ENCODE assay signal across 22 cellular contexts in genomic region chr15:70498096-70498626, GRCh38.
"Had no signal": no experiment of that assay in that cellular context is flagged by ENCODE, and none has a peak within 500 bp of the region (broad histone marks: within the 10 kb centered on the region; RNA-seq: fewer than 3 reads in every experiment).

No MANE protein-coding gene starts in this region.

- H3K27me3 Mint-ChIP-seq: memory B cell; stimulated activated memory B cell treated with anti-CD40 and anti-IgM and Interleukin-4, amounts not matched to agents 10 μg/mL and 1 μg/mL and 100 μg/mL, for 72 hours had no signal

- H3K36me3 ChIP-seq: left lung, lower lobe of right lung, right lobe of liver, tibial nerve, upper lobe of right lung, vagina had no signal

- H3K27me3 ChIP-seq: left lung, right lobe of liver, testis, tibial nerve, upper lobe of right lung, vagina had no signal

- H3K36me3 Mint-ChIP-seq: memory B cell; mesothelial cell of epicardium; natural killer cell treated with Interleukin-12 subunit alpha and Interleukin-12 subunit beta and Interleukin-15 and Interleukin-18, amount 100 ng/mL, for 72 hours; stimulated activated memory B cell treated with anti-CD40 and anti-IgM and Interleukin-4, amounts not matched to agents 10 μg/mL and 1 μg/mL and 100 μg/mL, for 72 hours had no signal

- H3K27ac ChIP-seq: dorsolateral prefrontal cortex, left lung, lower lobe of right lung, parathyroid adenoma, psoas muscle, right lobe of liver, testis, tibial nerve, upper lobe of right lung, vagina had no signal

- H3K4me1 ChIP-seq: parathyroid adenoma, testis had no signal

- H3K27ac Mint-ChIP-seq: memory B cell; mesothelial cell of epicardium; stimulated activated memory B cell treated with anti-CD40 and anti-IgM and Interleukin-4, amounts not matched to agents 10 μg/mL and 1 μg/mL and 100 μg/mL, for 72 hours; stimulated activated naive CD8-positive, alpha-beta T cell treated with anti-CD3 and anti-CD28 coated beads, Interleukin-15, amount 100 ng/mL, for 72 hours had no signal

- H3K9me3 Mint-ChIP-seq: memory B cell; mesothelial cell of epicardium; natural killer cell treated with Interleukin-12 subunit alpha and Interleukin-12 subunit beta and Interleukin-15 and Interleukin-18, amount 100 ng/mL, for 72 hours; stimulated activated memory B cell treated with anti-CD40 and anti-IgM and Interleukin-4, amounts not matched to agents 10 μg/mL and 1 μg/mL and 100 μg/mL, for 72 hours; stimulated activated naive CD8-positive, alpha-beta T cell treated with anti-CD3 and anti-CD28 coated beads, Interleukin-15, amount 100 ng/mL, for 72 hours had no signal

- H3K9me3 ChIP-seq: left lung, lower lobe of right lung, psoas muscle, right lobe of liver, testis, tibial nerve, upper lobe of right lung, vagina had no signal

- H3K4me3 ChIP-seq: dorsolateral prefrontal cortex, left lung, lower lobe of right lung, psoas muscle, right lobe of liver, testis, tibial nerve, upper lobe of right lung, vagina had no signal

- DNase-seq: cortex of kidney; dorsolateral prefrontal cortex; effector CD8-positive, alpha-beta T cell; islet precursor cell; lower lobe of right lung; psoas muscle; retina; right lobe of liver; stimulated activated CD4-positive, alpha-beta T cell treated with anti-CD3 and anti-CD28 coated beads, Interleukin-15, amount 100 ng/mL, for 24 hours; stimulated activated CD4-positive, alpha-beta T cell treated with anti-CD3 and anti-CD28 coated beads, Interleukin-1b, Interleukin-23, amount 100 ng/mL, for 48 hours; stimulated activated CD4-positive, alpha-beta T cell treated with anti-CD3 and anti-CD28 coated beads, Interleukin-4, amount 100 ng/mL, for 24 hours; stimulated activated naive CD8-positive, alpha-beta T cell treated with anti-CD3 and anti-CD28 coated beads, Interleukin-15, amount 100 ng/mL, for 72 hours; testis had no signal

- H3K4me3 Mint-ChIP-seq: memory B cell; mesothelial cell of epicardium; natural killer cell treated with Interleukin-12 subunit alpha and Interleukin-12 subunit beta and Interleukin-15 and Interleukin-18, amount 100 ng/mL, for 72 hours; stimulated activated memory B cell treated with anti-CD40 and anti-IgM and Interleukin-4, amounts not matched to agents 10 μg/mL and 1 μg/mL and 100 μg/mL, for 72 hours; stimulated activated naive CD8-positive, alpha-beta T cell treated with anti-CD3 and anti-CD28 coated beads, Interleukin-15, amount 100 ng/mL, for 72 hours had no signal

- H3K9ac ChIP-seq: parathyroid adenoma had no signal

- H2AFZ ChIP-seq: parathyroid adenoma had no signal
